ENCODE assay signal across 1 cellular context in genomic region chr22:41910050-41910598, GRCh38.
TF ChIP-seq lines count a peak whose summit lies in the region.

No MANE protein-coding gene starts in this region.

TF ChIP-seq in HepG2, 621 proteins besides CTCF, POLR2A, EP300 and RAD21:
- TF ChIP-seq BCLAF1 (IDR thresholded peaks at IDR 0.05): no peak
- peak; percentile 76 for TF ChIP-seq TFDP2 (CRISPR knock-in tag; IDR thresholded peaks at IDR 0.05)
- TF ChIP-seq ZBTB43 (CRISPR knock-in tag; conservative IDR thresholded peaks at IDR 0.05): 0 out of 2 replicates have a peak, but pooled peaks have one; percentile 50
- peak; percentile 71 for TF ChIP-seq HNRNPLL (IDR thresholded peaks at IDR 0.05; ENCODE audit: low read depth, low read length, poor library complexity, severe bottlenecking)
- TF ChIP-seq ZSCAN21 (CRISPR knock-in tag; IDR thresholded peaks at IDR 0.05; ENCODE audit: borderline replicate concordance): peak; percentile 60; the same call in 1 of the 2 replicates
- TF ChIP-seq HOXD1 (CRISPR knock-in tag; IDR thresholded peaks at IDR 0.05): 0 out of 2 replicates have a peak, but pooled peaks have one; percentile 36
- no peak for TF ChIP-seq ZNF615 (CRISPR knock-in tag; IDR thresholded peaks at IDR 0.05; ENCODE audit: borderline replicate concordance)
- TF ChIP-seq CENPT (CRISPR knock-in tag; IDR thresholded peaks at IDR 0.05; ENCODE audit: low read depth): 0 out of 2 replicates have a peak, but pooled peaks have one; percentile 20
- TF ChIP-seq SKI (IDR thresholded peaks at IDR 0.05; ENCODE audit: partially characterized antibody): peak; percentile 42
- no peak for TF ChIP-seq ZSCAN20 (CRISPR knock-in tag; IDR thresholded peaks at IDR 0.05; ENCODE audit: borderline replicate concordance)
- 0 out of 2 replicates have a peak, but pooled peaks have one; percentile 12 for TF ChIP-seq NFYC (CRISPR knock-in tag; IDR thresholded peaks at IDR 0.05)
- TF ChIP-seq ZNF276 (CRISPR knock-in tag; IDR thresholded peaks at IDR 0.05; ENCODE audit: low read depth): no peak
- no peak for TF ChIP-seq KMT2B (CRISPR knock-in tag; IDR thresholded peaks at IDR 0.05)
- TF ChIP-seq MAX (IDR thresholded peaks at IDR 0.05): peak; percentile 73
- no peak for TF ChIP-seq ZNF674 (CRISPR knock-in tag; IDR thresholded peaks at IDR 0.05; ENCODE audit: low read depth)
- no peak for TF ChIP-seq ESRRA (CRISPR knock-in tag; IDR thresholded peaks at IDR 0.05; ENCODE audit: low read depth)
- 0 out of 2 replicates have a peak, but pooled peaks have one; percentile 8 for TF ChIP-seq RARA (CRISPR knock-in tag; IDR thresholded peaks at IDR 0.05)
- no peak for TF ChIP-seq ZNF12 (CRISPR knock-in tag; IDR thresholded peaks at IDR 0.05)
- no peak for TF ChIP-seq ARHGAP35 (CRISPR knock-in tag; IDR thresholded peaks at IDR 0.05; ENCODE audit: borderline replicate concordance)
- TF ChIP-seq BHLHE40 (IDR thresholded peaks at IDR 0.05; ENCODE audit: low read length): peak; percentile 35; the same call in 1 of the 2 replicates
- 0 out of 2 replicates have a peak, but pooled peaks have one; percentile 34 for TF ChIP-seq SP4 (CRISPR knock-in tag; IDR thresholded peaks at IDR 0.05)
- no peak for TF ChIP-seq RBM39 (IDR thresholded peaks at IDR 0.05; ENCODE audit: low read depth, low read length, poor library complexity, severe bottlenecking)
- no peak for TF ChIP-seq ZNF468 (CRISPR knock-in tag; IDR thresholded peaks at IDR 0.05)
- TF ChIP-seq DMAP1 (CRISPR knock-in tag; IDR thresholded peaks at IDR 0.05): 0 out of 2 replicates have a peak, but pooled peaks have one; percentile 16
- TF ChIP-seq ZFX (CRISPR knock-in tag; IDR thresholded peaks at IDR 0.05; ENCODE audit: low read depth): 0 out of 2 replicates have a peak, but pooled peaks have one; percentile 13
- peak; percentile 55 for TF ChIP-seq ZNF687 (CRISPR knock-in tag; IDR thresholded peaks at IDR 0.05)
- TF ChIP-seq E2F1 (CRISPR knock-in tag; IDR thresholded peaks at IDR 0.05): 0 out of 2 replicates have a peak, but pooled peaks have one; percentile 32
- no peak for TF ChIP-seq ZNF512B (CRISPR knock-in tag; IDR thresholded peaks at IDR 0.05; ENCODE audit: borderline replicate concordance)
- TF ChIP-seq ZSCAN12 (CRISPR knock-in tag; IDR thresholded peaks at IDR 0.05): no peak
- TF ChIP-seq BCL6 (CRISPR knock-in tag; IDR thresholded peaks at IDR 0.05): peak; percentile 77
- TF ChIP-seq SALL2 (CRISPR knock-in tag; IDR thresholded peaks at IDR 0.05): 0 out of 2 replicates have a peak, but pooled peaks have one; percentile 61
- no peak for TF ChIP-seq ZNF431 (CRISPR knock-in tag; IDR thresholded peaks at IDR 0.05; ENCODE audit: borderline replicate concordance, low read depth)
- peak; percentile 65; the same call in 1 of the 2 replicates for TF ChIP-seq TFDP1 (CRISPR knock-in tag; IDR thresholded peaks at IDR 0.05; ENCODE audit: borderline replicate concordance)
- 0 out of 2 replicates have a peak, but pooled peaks have one; percentile 18 for TF ChIP-seq GABPB1 (CRISPR knock-in tag; IDR thresholded peaks at IDR 0.05)
- no peak for TF ChIP-seq ZNF180 (CRISPR knock-in tag; IDR thresholded peaks at IDR 0.05; ENCODE audit: borderline replicate concordance, low read depth)
- TF ChIP-seq ZNF800 (CRISPR knock-in tag; IDR thresholded peaks at IDR 0.05): peak; percentile 71; the same call in 1 of the 2 replicates
